Comparison of ENCODE assay signal across 1 cellular context in the genomic region with DNA sequence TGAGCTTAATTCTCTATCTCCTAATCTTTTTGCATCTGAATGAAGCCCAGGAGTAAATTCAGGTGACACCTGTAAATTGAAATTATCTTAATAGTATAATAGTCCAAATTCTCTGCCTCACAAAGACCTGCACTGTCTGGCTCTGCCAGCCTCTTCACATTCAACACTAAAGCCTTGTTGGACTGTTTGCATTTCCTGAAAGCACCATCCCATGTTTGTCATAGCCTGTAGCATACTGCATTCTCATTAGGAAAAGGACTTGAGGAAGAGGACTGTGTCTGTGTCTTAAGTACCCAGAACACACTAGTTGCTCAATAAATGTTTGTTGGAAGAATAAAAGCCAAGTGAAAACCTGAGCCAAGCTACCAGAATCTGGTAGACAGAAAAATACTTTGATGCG.
TF ChIP-seq lines count a peak whose summit lies in the region.

No MANE protein-coding gene starts in this region.

TF ChIP-seq in HepG2, 621 proteins besides CTCF, POLR2A, EP300 and RAD21:
- TF ChIP-seq, protein P1, sequence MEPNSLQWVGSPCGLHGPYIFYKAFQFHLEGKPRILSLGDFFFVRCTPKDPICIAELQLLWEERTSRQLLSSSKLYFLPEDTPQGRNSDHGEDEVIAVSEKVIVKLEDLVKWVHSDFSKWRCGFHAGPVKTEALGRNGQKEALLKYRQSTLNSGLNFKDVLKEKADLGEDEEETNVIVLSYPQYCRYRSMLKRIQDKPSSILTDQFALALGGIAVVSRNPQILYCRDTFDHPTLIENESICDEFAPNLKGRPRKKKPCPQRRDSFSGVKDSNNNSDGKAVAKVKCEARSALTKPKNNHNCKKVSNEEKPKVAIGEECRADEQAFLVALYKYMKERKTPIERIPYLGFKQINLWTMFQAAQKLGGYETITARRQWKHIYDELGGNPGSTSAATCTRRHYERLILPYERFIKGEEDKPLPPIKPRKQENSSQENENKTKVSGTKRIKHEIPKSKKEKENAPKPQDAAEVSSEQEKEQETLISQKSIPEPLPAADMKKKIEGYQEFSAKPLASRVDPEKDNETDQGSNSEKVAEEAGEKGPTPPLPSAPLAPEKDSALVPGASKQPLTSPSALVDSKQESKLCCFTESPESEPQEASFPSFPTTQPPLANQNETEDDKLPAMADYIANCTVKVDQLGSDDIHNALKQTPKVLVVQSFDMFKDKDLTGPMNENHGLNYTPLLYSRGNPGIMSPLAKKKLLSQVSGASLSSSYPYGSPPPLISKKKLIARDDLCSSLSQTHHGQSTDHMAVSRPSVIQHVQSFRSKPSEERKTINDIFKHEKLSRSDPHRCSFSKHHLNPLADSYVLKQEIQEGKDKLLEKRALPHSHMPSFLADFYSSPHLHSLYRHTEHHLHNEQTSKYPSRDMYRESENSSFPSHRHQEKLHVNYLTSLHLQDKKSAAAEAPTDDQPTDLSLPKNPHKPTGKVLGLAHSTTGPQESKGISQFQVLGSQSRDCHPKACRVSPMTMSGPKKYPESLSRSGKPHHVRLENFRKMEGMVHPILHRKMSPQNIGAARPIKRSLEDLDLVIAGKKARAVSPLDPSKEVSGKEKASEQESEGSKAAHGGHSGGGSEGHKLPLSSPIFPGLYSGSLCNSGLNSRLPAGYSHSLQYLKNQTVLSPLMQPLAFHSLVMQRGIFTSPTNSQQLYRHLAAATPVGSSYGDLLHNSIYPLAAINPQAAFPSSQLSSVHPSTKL (CRISPR knock-in tag; IDR thresholded peaks at IDR 0.05): 0 out of 2 replicates have a peak, but pooled peaks have one; percentile 14
- TF ChIP-seq FOXA1 (IDR thresholded peaks at IDR 0.05) (no peak), FOXA1 (CRISPR knock-in tag; IDR thresholded peaks at IDR 0.05) (peak; percentile 31; the same call in 1 of the 2 replicates), BCL6 (CRISPR knock-in tag; IDR thresholded peaks at IDR 0.05) (peak; percentile 97), BRCA1 (CRISPR knock-in tag; IDR thresholded peaks at IDR 0.05) (no peak), ELF3 (CRISPR knock-in tag; IDR thresholded peaks at IDR 0.05) (0 out of 2 replicates have a peak, but pooled peaks have one; percentile 26), ZNF761 (CRISPR knock-in tag; conservative IDR thresholded peaks at IDR 0.05) (peak; percentile 55; the same call in 1 of the 2 replicates), SMC3 (IDR thresholded peaks at IDR 0.05; ENCODE audit: low read length) (no peak), MBNL3 (CRISPR knock-in tag; conservative IDR thresholded peaks at IDR 0.05) (no peak), SAP130 (CRISPR knock-in tag; IDR thresholded peaks at IDR 0.05; ENCODE audit: low read depth) (0 out of 2 replicates have a peak, but pooled peaks have one; percentile 22), ZSCAN21 (CRISPR knock-in tag; IDR thresholded peaks at IDR 0.05; ENCODE audit: borderline replicate concordance) (peak; percentile 55; the same call in 1 of the 2 replicates), ZFP82 (CRISPR knock-in tag; IDR thresholded peaks at IDR 0.05; ENCODE audit: borderline replicate concordance) (no peak)
- TF ChIP-seq, protein P2, sequence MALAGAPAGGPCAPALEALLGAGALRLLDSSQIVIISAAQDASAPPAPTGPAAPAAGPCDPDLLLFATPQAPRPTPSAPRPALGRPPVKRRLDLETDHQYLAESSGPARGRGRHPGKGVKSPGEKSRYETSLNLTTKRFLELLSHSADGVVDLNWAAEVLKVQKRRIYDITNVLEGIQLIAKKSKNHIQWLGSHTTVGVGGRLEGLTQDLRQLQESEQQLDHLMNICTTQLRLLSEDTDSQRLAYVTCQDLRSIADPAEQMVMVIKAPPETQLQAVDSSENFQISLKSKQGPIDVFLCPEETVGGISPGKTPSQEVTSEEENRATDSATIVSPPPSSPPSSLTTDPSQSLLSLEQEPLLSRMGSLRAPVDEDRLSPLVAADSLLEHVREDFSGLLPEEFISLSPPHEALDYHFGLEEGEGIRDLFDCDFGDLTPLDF (CRISPR knock-in tag; IDR thresholded peaks at IDR 0.05): no peak
